Comparison of ENCODE assay signal across 1 cellular context in genomic region chr1:6259491-6260362, GRCh38.
TF ChIP-seq lines count a peak whose summit lies in the region.

No MANE protein-coding gene starts in this region.

TF ChIP-seq in HEK293, 187 proteins besides CTCF, POLR2A, EP300 and RAD21 (continued from another document):
- TF ChIP-seq ZBTB26 (tag by site-specific recombination; optimal IDR thresholded peaks at IDR 0.05) (peak; percentile 79), TCF7L2 (IDR thresholded peaks at IDR 0.05; ENCODE audit: borderline replicate concordance, low read depth, low read length) (peak; percentile 12; the same call in 1 of the 2 replicates), ZNF560 (tag by site-specific recombination; IDR thresholded peaks at IDR 0.05; ENCODE audit: borderline replicate concordance) (no peak), EGR2 (tag by site-specific recombination; IDR thresholded peaks at IDR 0.05; ENCODE audit: low read depth) (peak; percentile 83), ZNF692 (tag by site-specific recombination; IDR thresholded peaks at IDR 0.05) (peak; percentile 99), KLF17 (tag by site-specific recombination; IDR thresholded peaks at IDR 0.05) (peak; percentile 56), ZFP37 (tag by site-specific recombination; IDR thresholded peaks at IDR 0.05) (no peak), ZNF76 (tag by site-specific recombination; IDR thresholded peaks at IDR 0.05; ENCODE audit: borderline replicate concordance, low read depth) (0 out of 2 replicates have a peak, but pooled peaks have one; percentile 21), KLF16 (tag by site-specific recombination; IDR thresholded peaks at IDR 0.05) (peak; percentile 72), GLIS1 (tag by site-specific recombination; IDR thresholded peaks at IDR 0.05) (peak; percentile 92), KLF8 (tag by site-specific recombination; IDR thresholded peaks at IDR 0.05) (peak; percentile 45; the same call in 1 of the 2 replicates), ZNF600 (tag by site-specific recombination; IDR thresholded peaks at IDR 0.05) (0 out of 2 replicates have a peak, but pooled peaks have one; percentile 19), MZF1 (tag by site-specific recombination; IDR thresholded peaks at IDR 0.05; ENCODE audit: borderline replicate concordance) (no peak), ZNF423 (tag by site-specific recombination; IDR thresholded peaks at IDR 0.05) (no peak), ZSCAN30 (tag by site-specific recombination; IDR thresholded peaks at IDR 0.05) (0 out of 2 replicates have a peak, but pooled peaks have one; percentile 4), ZBTB7A (tag by site-specific recombination; IDR thresholded peaks at IDR 0.05; ENCODE audit: low read depth) (peak; percentile 70; the same call in 1 of the 2 replicates), ZBTB21 (tag by site-specific recombination; IDR thresholded peaks at IDR 0.05) (peak; percentile 92)
